In the genomic region with DNA sequence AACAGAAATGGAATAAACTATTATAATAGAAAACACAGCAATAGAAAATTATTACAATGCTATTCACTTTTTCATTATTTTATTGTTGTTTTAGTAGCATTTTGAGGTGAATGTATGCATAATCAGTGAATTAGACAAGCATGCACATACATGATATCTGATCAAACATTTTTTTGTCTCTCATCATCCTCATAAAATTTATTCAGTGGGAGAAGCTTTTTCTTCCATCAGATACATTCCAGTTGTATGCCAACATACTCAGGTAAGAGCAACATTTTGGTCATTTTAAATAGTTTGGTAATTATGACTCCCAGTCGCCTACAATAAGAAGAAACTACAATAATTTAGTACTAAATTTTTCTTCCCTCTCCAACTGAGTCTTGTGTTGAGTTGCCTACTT, we compare ENCODE assay signal across 1 cellular context.
TF ChIP-seq lines count a peak whose summit lies in the region.

No MANE protein-coding gene starts in this region.

TF ChIP-seq in HCT116, 20 proteins besides CTCF, POLR2A, EP300 and RAD21 (continued from another document):
- no peak for TF ChIP-seq REST (IDR thresholded peaks at IDR 0.05; ENCODE audit: low read depth)
